Comparison of ENCODE assay signal across 10 cellular contexts in the genomic region with DNA sequence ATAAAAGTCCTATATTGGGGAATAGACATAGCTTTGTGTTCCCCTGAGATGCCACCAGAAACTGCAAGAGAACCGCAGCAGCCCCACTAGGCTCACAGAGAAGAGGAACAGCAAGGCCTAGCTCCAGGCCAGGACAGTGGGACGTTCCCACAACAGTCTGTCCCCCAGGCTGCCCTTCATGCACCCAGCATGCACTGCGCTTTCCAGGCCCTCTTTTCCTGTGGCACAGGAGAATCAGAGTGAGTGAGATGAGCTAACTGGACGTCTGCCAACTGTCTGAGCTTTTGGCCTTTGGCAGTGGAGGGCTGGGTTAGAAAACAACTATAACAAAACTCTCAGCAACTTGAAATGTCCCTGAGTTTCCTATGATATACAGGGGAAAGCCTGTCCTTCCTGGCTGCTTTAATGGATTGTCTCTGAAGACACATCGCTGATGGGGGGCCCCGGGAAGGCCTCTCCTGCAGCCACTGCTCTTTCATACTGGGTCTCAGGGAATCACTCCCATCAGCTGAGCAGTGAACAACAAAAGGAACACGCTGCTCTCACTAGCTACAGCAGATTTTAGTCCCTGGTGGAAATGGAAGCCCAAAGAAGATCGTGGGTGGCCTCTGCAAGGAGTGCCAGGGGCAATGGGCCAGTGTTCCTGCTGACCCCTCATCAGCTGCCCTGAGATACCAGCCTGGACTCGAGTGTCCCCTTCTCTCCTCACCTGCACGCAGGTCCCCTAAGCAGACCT.
A peak's percentile ranks its signal among the peaks of the same experiment; 100 is the strongest.
DNase-seq lines count a peak whose midpoint lies in the region; ATAC-seq, FAIRE-seq and TF ChIP-seq lines count a peak whose summit lies in the region.
"Had no signal": no experiment of that assay in that cellular context is flagged by ENCODE, and none has a peak within 500 bp of the region (broad histone marks: within the 10 kb centered on the region; RNA-seq: fewer than 3 reads in every experiment).

No MANE protein-coding gene starts in this region.

- H3K27me3 ChIP-seq in NT2/D1 (ENCODE audit: insufficient read depth, insufficient read length): no peaks in the 10 kb centered on the region

- H3K9me3 Mint-ChIP-seq in nephron progenitor cell: no peaks in the 10 kb centered on the region

- peak; percentile 84 for DNase-seq in EH (ENCODE audit: low read depth)
- no peak for DNase-seq in NT2/D1 (ENCODE audit: low read depth, low spot score)
- peak; percentile 32 for DNase-seq in fibroblast of gingiva (ENCODE audit: low read depth)
- DNase-seq in nephron progenitor cell: no peak
- DNase-seq in GM19239 (ENCODE audit: insufficient read length, low spot score): no peak
- DNase-seq: activated CD4-positive, alpha-beta T cell treated with anti-CD3 and anti-CD28 coated beads, Interleukin-2, amount 50 U/mL, for 4 hours; stimulated activated CD8-positive, alpha-beta memory T cell treated with anti-CD3 and anti-CD28 coated beads, Interleukin-4, amount 100 ng/mL, for 48 hours had no signal

- H3K36me3 ChIP-seq in NT2/D1 (ENCODE audit: insufficient read depth, insufficient read length, low read length): peaks cover 96% of the 10 kb centered on the region

- TF ChIP-seq CTCF in nephron progenitor cell (IDR thresholded peaks at IDR 0.05): no peak

- peaks cover 24% of the 10 kb centered on the region for H3K4me1 Mint-ChIP-seq in nephron progenitor cell

- H3K27ac Mint-ChIP-seq in nephron progenitor cell: peak overlapping the region; percentile 94

- H3K9me3 ChIP-seq in NT2/D1 (ENCODE audit: insufficient read depth, low read length): no peaks in the 10 kb centered on the region

- peaks cover 3% of the 10 kb centered on the region for H3K27me3 Mint-ChIP-seq in nephron progenitor cell (ENCODE audit: low read depth, poor library complexity)

- H3K9ac ChIP-seq in NT2/D1 (ENCODE audit: insufficient read length, low read depth): peak overlapping the region; percentile 12

- ATAC-seq in HG03025 (IDR thresholded peaks at IDR 0.05; ENCODE audit: low FRiP score, unreplicated experiment) (no peak), HG03139 (IDR thresholded peaks at IDR 0.05; ENCODE audit: unreplicated experiment) (no peak), HG03520 (IDR thresholded peaks at IDR 0.05; ENCODE audit: unreplicated experiment) (no peak)

- FAIRE-seq in GM19239 (lab: Jason Lieb, UNC): no peak

- H3K36me3 Mint-ChIP-seq in nephron progenitor cell (ENCODE audit: low read depth): peaks cover 18% of the 10 kb centered on the region

- no peak overlapping the region for H3K4me3 ChIP-seq in NT2/D1 (ENCODE audit: insufficient read length, low read depth)

- H3K4me3 Mint-ChIP-seq in nephron progenitor cell: no peak overlapping the region

- peaks cover 6% of the 10 kb centered on the region for H3K4me1 ChIP-seq in NT2/D1 (ENCODE audit: insufficient read depth, insufficient read length)

Comparison
In these comparisons a context has a peak if more than half of its experiments do, and no peak if none do; other contexts are left out.
1. DNase-seq: peak in EH (single experiment) and fibroblast of gingiva (single experiment); none in NT2/D1 (single experiment), nephron progenitor cell (single experiment) and GM19239 (single experiment).